In the genomic region with DNA sequence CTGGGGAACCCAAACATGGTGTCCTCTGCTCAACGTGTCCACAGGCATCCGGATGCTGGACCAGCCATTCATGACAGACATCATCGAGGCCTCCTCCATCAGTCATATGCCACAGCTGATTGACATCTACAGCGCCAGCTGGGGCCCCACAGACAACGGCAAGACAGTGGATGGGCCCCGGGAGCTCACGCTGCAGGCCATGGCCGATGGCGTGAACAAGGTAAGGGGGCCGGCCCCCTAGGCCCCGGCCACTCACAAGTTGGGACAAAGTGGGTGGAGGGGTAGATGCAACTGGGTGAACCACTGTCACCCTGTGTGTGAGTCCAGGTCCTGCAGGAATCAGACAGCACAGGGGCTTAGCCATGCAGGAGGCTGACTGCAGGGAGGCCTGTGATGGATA, we compare ENCODE assay signal across 19 cellular contexts.
DNase-seq lines count a peak whose midpoint lies in the region; ATAC-seq and TF ChIP-seq lines count a peak whose summit lies in the region.
"Had no signal": no experiment of that assay in that cellular context is flagged by ENCODE, and none has a peak within 500 bp of the region (broad histone marks: within the 10 kb centered on the region; RNA-seq: fewer than 3 reads in every experiment).

No MANE protein-coding gene starts in this region.

- H3K4me3 Mint-ChIP-seq in natural killer cell treated with Interleukin-12 subunit alpha and Interleukin-12 subunit beta and Interleukin-15 and Interleukin-18, amount 100 ng/mL, for 72 hours: no peak overlapping the region
- H3K4me3 Mint-ChIP-seq in natural killer cell: no peak overlapping the region
- no peak overlapping the region for H3K4me3 Mint-ChIP-seq in stimulated activated effector memory CD8-positive, alpha-beta T cell treated with anti-CD3 and anti-CD28 coated beads, Interleukin-12 subunit alpha, Interleukin-12 subunit beta, amount 100 ng/mL, for 72 hours
- H3K4me3 Mint-ChIP-seq: B cell; CD4-positive, alpha-beta T cell; CD8-positive, alpha-beta T cell had no signal

- H3K79me1 ChIP-seq in IMR-90 (ENCODE audit: low read depth in 1 of 2, low read length in 2 of 2): no peaks in the 10 kb centered on the region

- H3K27me3 ChIP-seq in IMR-90 (ENCODE audit: control insufficient read depth, insufficient read depth, low read length): peaks cover 18% of the 10 kb centered on the region
- H3K27me3 ChIP-seq in esophagus muscularis mucosa: peaks cover 0 to 39% (median 0%) of the 10 kb centered on the region in 4 donors
- H3K27me3 ChIP-seq: BLaER1 treated with 17β-estradiol and CSF1 and Interleukin-3, amounts not matched to agents 10 nM and 100 nM had no signal

- BruUV-seq in IMR-90 (replicated peaks; lab: Mats Ljungman, UMichigan): no TSS peak

- no peaks in the 10 kb centered on the region for H3K9me1 ChIP-seq in IMR-90 (ENCODE audit: insufficient read depth, low read length)

- 68% methylated on average over 2 of the region's 11 CpGs; no CpG with 5 or more reads in 1 of the 2 experiments for WGBS in IMR-90 (ENCODE audit: extremely low coverage in 2 of 2, insufficient read length in 1 of 2), 2 experiments
- 96% methylated on average over 10 of the region's 11 CpGs for WGBS in esophagus muscularis mucosa

- TF ChIP-seq CTCF in natural killer cell (IDR thresholded peaks at IDR 0.05) (no peak), IMR-90 (conservative IDR thresholded peaks at IDR 0.05; ENCODE audit: low read depth, low read length) (no peak), esophagus muscularis mucosa (IDR thresholded peaks at IDR 0.05) (no peak)

- H2AK9ac ChIP-seq in IMR-90 (replicated peaks; ENCODE audit: low read depth, low read length, poor library complexity): no peak overlapping the region

- no peak overlapping the region for H3K27ac Mint-ChIP-seq in natural killer cell treated with Interleukin-12 subunit alpha and Interleukin-12 subunit beta and Interleukin-15 and Interleukin-18, amount 100 ng/mL, for 72 hours
- H3K27ac Mint-ChIP-seq in natural killer cell: no peak overlapping the region
- H3K27ac Mint-ChIP-seq in stimulated activated effector memory CD8-positive, alpha-beta T cell treated with anti-CD3 and anti-CD28 coated beads, Interleukin-12 subunit alpha, Interleukin-12 subunit beta, amount 100 ng/mL, for 72 hours: no peak overlapping the region
- H3K27ac Mint-ChIP-seq: B cell; CD4-positive, alpha-beta T cell; CD8-positive, alpha-beta T cell had no signal

- no peak overlapping the region for H3K56ac ChIP-seq in IMR-90 (ENCODE audit: extremely low read depth, insufficient read depth, low read length)

- no peaks in the 10 kb centered on the region for H3K9me3 Mint-ChIP-seq in natural killer cell treated with Interleukin-12 subunit alpha and Interleukin-12 subunit beta and Interleukin-15 and Interleukin-18, amount 100 ng/mL, for 72 hours
- no peaks in the 10 kb centered on the region for H3K9me3 Mint-ChIP-seq in natural killer cell
- H3K9me3 Mint-ChIP-seq in stimulated activated effector memory CD8-positive, alpha-beta T cell treated with anti-CD3 and anti-CD28 coated beads, Interleukin-12 subunit alpha, Interleukin-12 subunit beta, amount 100 ng/mL, for 72 hours: no peaks in the 10 kb centered on the region

- H3K4me1 ChIP-seq in IMR-90 (ENCODE audit: control insufficient read depth, insufficient read depth, low read length): no peaks in the 10 kb centered on the region
- H3K4me1 ChIP-seq in esophagus muscularis mucosa: no peaks in the 10 kb centered on the region

- TF ChIP-seq POLR2A in IMR-90 (IDR thresholded peaks at IDR 0.05; ENCODE audit: low read depth, low read length) (no peak), esophagus muscularis mucosa (IDR thresholded peaks at IDR 0.05; ENCODE audit: low read depth) (no peak)

- H3K4me3 ChIP-seq in IMR-90 (ENCODE audit: insufficient read depth, low read depth, low read length) (no peak overlapping the region), esophagus muscularis mucosa (no peak overlapping the region)
- H3K4me3 ChIP-seq: BLaER1 treated with 17β-estradiol and CSF1 and Interleukin-3, amounts not matched to agents 10 nM and 100 nM had no signal

- no peak overlapping the region for H4K5ac ChIP-seq in IMR-90 (ENCODE audit: low read depth, low read length)

- peak; percentile 42 to 48 for ATAC-seq in natural killer cell treated with Interleukin-12 subunit alpha and Interleukin-12 subunit beta and Interleukin-15 and Interleukin-18, amount 100 ng/mL, for 72 hours
- ATAC-seq in natural killer cell: no peak
- ATAC-seq in IMR-90 (ENCODE audit: low read depth): no peak
- peak; percentile 34 for ATAC-seq in stimulated activated effector memory CD8-positive, alpha-beta T cell treated with anti-CD3 and anti-CD28 coated beads, Interleukin-12 subunit alpha, Interleukin-12 subunit beta, amount 100 ng/mL, for 72 hours
- ATAC-seq: CD8-positive, alpha-beta T cell had no signal

- H3K4me2 ChIP-seq in IMR-90 (ENCODE audit: low read depth, low read length): no peak overlapping the region
- H3K4me2 ChIP-seq: BLaER1 treated with 17β-estradiol and CSF1 and Interleukin-3, amounts not matched to agents 10 nM and 100 nM had no signal

- dilution Hi-C loops in IMR-90 (cut with HindIII; ENCODE audit: low sequenced_read_pairs, unreplicated experiment): loop anchor here (10.0 kb wide), 1 partner anchor 632 kb away; no protein-coding TSS in a partner anchor

- peak overlapping the region; percentile 21 for H2AFZ ChIP-seq in IMR-90 (replicated peaks; ENCODE audit: low read length, poor library complexity)

- no peak overlapping the region for H2BK15ac ChIP-seq in IMR-90 (ENCODE audit: low read depth, low read length)

- no peak overlapping the region for H3K9ac ChIP-seq in IMR-90 (ENCODE audit: low read depth, low read length)
- H3K9ac ChIP-seq: BLaER1 treated with 17β-estradiol and CSF1 and Interleukin-3, amounts not matched to agents 10 nM and 100 nM had no signal

- no peak overlapping the region for H3K18ac ChIP-seq in IMR-90 (ENCODE audit: low read depth, low read length)

- in situ Hi-C loops in IMR-90 (cut with MboI; ENCODE audit: low sequenced_read_pairs) (loop anchor here (5.0 kb wide), 1 partner anchor 639 kb away; no protein-coding TSS in a partner anchor), ACHN (cut with HindIII; ENCODE audit: low pct_ligation_motif_present, low pct_unique_long_range_greater_than_20kb, low sequenced_read_pairs) (no loop called here)

- H3K36me3 Mint-ChIP-seq in natural killer cell treated with Interleukin-12 subunit alpha and Interleukin-12 subunit beta and Interleukin-15 and Interleukin-18, amount 100 ng/mL, for 72 hours: no peaks in the 10 kb centered on the region
- no peaks in the 10 kb centered on the region for H3K36me3 Mint-ChIP-seq in natural killer cell
- H3K36me3 Mint-ChIP-seq in stimulated activated effector memory CD8-positive, alpha-beta T cell treated with anti-CD3 and anti-CD28 coated beads, Interleukin-12 subunit alpha, Interleukin-12 subunit beta, amount 100 ng/mL, for 72 hours: no peaks in the 10 kb centered on the region
- H3K36me3 Mint-ChIP-seq: CD8-positive, alpha-beta T cell had no signal

- no peak overlapping the region for H3K27ac ChIP-seq in IMR-90 (ENCODE audit: insufficient read depth, low read length)
- no peak overlapping the region for H3K27ac ChIP-seq in esophagus muscularis mucosa (replicated peaks in 1 of 4)
- H3K27ac ChIP-seq: BLaER1 treated with 17β-estradiol and CSF1 and Interleukin-3, amounts not matched to agents 10 nM and 100 nM; C4-2B had no signal

- no peak overlapping the region for H2AK5ac ChIP-seq in IMR-90 (ENCODE audit: low read depth, low read length)

- no peak overlapping the region for H4K91ac ChIP-seq in IMR-90 (ENCODE audit: insufficient read depth, low read depth, low read length)

- H3K4ac ChIP-seq in IMR-90 (ENCODE audit: low read depth, low read length): no peak overlapping the region

- H2BK120ac ChIP-seq in IMR-90 (ENCODE audit: low read depth, low read length): no peak overlapping the region

- intact Hi-C loops in natural killer cell (cut with micrococcal nuclease): no loop called here
- intact Hi-C loops in IMR-90 (cut with micrococcal nuclease): no loop called here
- intact Hi-C loops in esophagus muscularis mucosa (cut with DNase I): no loop called here

- no peak overlapping the region for H3K23ac ChIP-seq in IMR-90 (ENCODE audit: low read depth, low read length)

- H2BK20ac ChIP-seq in IMR-90 (ENCODE audit: low read depth, low read length): no peak overlapping the region

- H3K36me3 ChIP-seq in IMR-90 (ENCODE audit: control insufficient read depth, insufficient read depth, low read length) (no peaks in the 10 kb centered on the region), esophagus muscularis mucosa (no peaks in the 10 kb centered on the region)
- H3K36me3 ChIP-seq: BLaER1 treated with 17β-estradiol and CSF1 and Interleukin-3, amounts not matched to agents 10 nM and 100 nM had no signal

- no peaks in the 10 kb centered on the region for H3K4me1 Mint-ChIP-seq in natural killer cell treated with Interleukin-12 subunit alpha and Interleukin-12 subunit beta and Interleukin-15 and Interleukin-18, amount 100 ng/mL, for 72 hours (ENCODE audit: low read depth in 2 of 2)
- no peaks in the 10 kb centered on the region for H3K4me1 Mint-ChIP-seq in natural killer cell
- peaks cover 4% of the 10 kb centered on the region for H3K4me1 Mint-ChIP-seq in stimulated activated effector memory CD8-positive, alpha-beta T cell treated with anti-CD3 and anti-CD28 coated beads, Interleukin-12 subunit alpha, Interleukin-12 subunit beta, amount 100 ng/mL, for 72 hours
- H3K4me1 Mint-ChIP-seq: B cell had no signal

- no peak for DNase-seq in natural killer cell treated with Interleukin-12 subunit alpha and Interleukin-12 subunit beta and Interleukin-15 and Interleukin-18, amount 100 ng/mL, for 72 hours (ENCODE audit: low spot score)
- DNase-seq in natural killer cell (no peak), IMR-90 (no peak), esophagus muscularis mucosa (ENCODE audit: extremely low spot score) (peak; percentile 90), ACHN (no peak), anterior cingulate cortex (lab: John Stamatoyannopoulos, UW) (no peak), SKM-1 (lab: John Stamatoyannopoulos, UW; ENCODE audit: unreplicated experiment) (no peak)
- DNase-seq in stimulated activated effector memory CD8-positive, alpha-beta T cell treated with anti-CD3 and anti-CD28 coated beads, Interleukin-12 subunit alpha, Interleukin-12 subunit beta, amount 100 ng/mL, for 72 hours (ENCODE audit: low spot score in 2 of 2): no peak
- DNase-seq: 8988T; AML-193; Caco-2; Calu3; CD4-positive, alpha-beta T cell; CD8-positive, alpha-beta T cell; DMS79 treated with DMSO at 0.1 percent for 48 hours; GF-D8 had no signal

- H3K14ac ChIP-seq in IMR-90 (replicated peaks; ENCODE audit: low read depth, low read length): no peak overlapping the region

- H4K8ac ChIP-seq in IMR-90 (ENCODE audit: low read depth in 2 of 2, low read length in 2 of 2): no peak overlapping the region

- CTCF ChIA-PET in IMR-90 (lab: Yijun Ruan, JAX): interaction anchor here (10.2 kb wide), 1 partner anchor 635 kb away, joined by 113 read pairs; no protein-coding TSS in a partner anchor

- no peaks in the 10 kb centered on the region for H4K20me1 ChIP-seq in IMR-90 (ENCODE audit: insufficient read depth, low read length)
- H4K20me1 ChIP-seq: BLaER1 treated with 17β-estradiol and CSF1 and Interleukin-3, amounts not matched to agents 10 nM and 100 nM had no signal

- H3K27me3 Mint-ChIP-seq in natural killer cell treated with Interleukin-12 subunit alpha and Interleukin-12 subunit beta and Interleukin-15 and Interleukin-18, amount 100 ng/mL, for 72 hours: peaks cover 13 to 15% of the 10 kb centered on the region in 2 donors
- peaks cover 10 to 21% of the 10 kb centered on the region in 2 donors for H3K27me3 Mint-ChIP-seq in natural killer cell (ENCODE audit: low read depth in 2 of 2)

- no peak for TF ChIP-seq RAD21 in IMR-90 (IDR thresholded peaks at IDR 0.05; ENCODE audit: low read length)

- no peaks in the 10 kb centered on the region for H3K9me3 ChIP-seq in IMR-90 (ENCODE audit: control insufficient read depth, insufficient read depth, low read length)
- H3K9me3 ChIP-seq in esophagus muscularis mucosa: no peaks in the 10 kb centered on the region
- H3K9me3 ChIP-seq: Caco-2 had no signal

- no peak overlapping the region for H2BK5ac ChIP-seq in IMR-90 (ENCODE audit: low read depth, low read length, poor library complexity, severe bottlenecking)

- POLR2A ChIA-PET in IMR-90 (lab: Charles Lee; ENCODE audit: unreplicated experiment): no interaction called here

- no peak for TF ChIP-seq EP300 in esophagus muscularis mucosa (IDR thresholded peaks at IDR 0.05)

Comparison
In these comparisons a context has a peak if more than half of its experiments do, and no peak if none do; other contexts are left out.
1. ATAC-seq: peak in natural killer cell treated with Interleukin-12 subunit alpha and Interleukin-12 subunit beta and Interleukin-15 and Interleukin-18, amount 100 ng/mL, for 72 hours (2 of 2) and stimulated activated effector memory CD8-positive, alpha-beta T cell treated with anti-CD3 and anti-CD28 coated beads, Interleukin-12 subunit alpha, Interleukin-12 subunit beta, amount 100 ng/mL, for 72 hours (single experiment); none in natural killer cell (0 of 3) and IMR-90 (single experiment).